Comparison of ENCODE assay signal across 26 cellular contexts in genomic region chr7:120600607-120601006, GRCh38.
"Had no signal": no experiment of that assay in that cellular context is flagged by ENCODE, and none has a peak within 500 bp of the region (broad histone marks: within the 10 kb centered on the region; RNA-seq: fewer than 3 reads in every experiment).

No MANE protein-coding gene starts in this region.

- H3K79me2 ChIP-seq: hepatocyte had no signal

- H2AFZ ChIP-seq: hepatocyte had no signal

- H3K9me3 ChIP-seq: esophagus squamous epithelium, gastroesophageal sphincter, heart left ventricle, left lung, lower lobe of right lung, mucosa of descending colon had no signal

- H3K4me1 ChIP-seq: esophagus squamous epithelium, gastroesophageal sphincter, heart left ventricle, left lung, lower lobe of right lung had no signal

- H3K36me3 ChIP-seq: esophagus squamous epithelium, gastroesophageal sphincter, heart left ventricle, left lung, lower lobe of right lung had no signal

- FAIRE-seq: colon, endometrium had no signal

- ATAC-seq: effector memory CD8-positive, alpha-beta T cell; esophagus mucosa; gastroesophageal sphincter; heart left ventricle; left cardiac atrium; left lung; left ventricle myocardium superior; lower lobe of right lung; mucosa of descending colon; naive thymus-derived CD8-positive, alpha-beta T cell had no signal

- H3K4me3 ChIP-seq: coronary artery, esophagus squamous epithelium, gastroesophageal sphincter, heart left ventricle, hepatocyte, left lung, lower lobe of right lung, mucosa of descending colon had no signal

- DNase-seq: effector CD8-positive, alpha-beta T cell; effector memory CD8-positive, alpha-beta T cell; endodermal cell; erythroblast; esophagus squamous epithelium; foreskin fibroblast; foreskin melanocyte; heart left ventricle; hypothalamus; immature natural killer cell; islet precursor cell; left cardiac atrium; left lung; left ventricle myocardium superior; lower lobe of right lung; mesenchymal stem cell; mucosa of descending colon; naive B cell; naive thymus-derived CD8-positive, alpha-beta T cell had no signal

- H3K27me3 ChIP-seq: esophagus squamous epithelium, gastroesophageal sphincter, heart left ventricle, hepatocyte, left lung had no signal

- H3K27ac ChIP-seq: coronary artery, epithelial cell of prostate, esophagus squamous epithelium, gastroesophageal sphincter, heart left ventricle, hepatocyte, left lung, lower lobe of right lung had no signal

- H3K4me2 ChIP-seq: hepatocyte had no signal
